18 cellular contexts compared by ENCODE assay signal in the genomic region with DNA sequence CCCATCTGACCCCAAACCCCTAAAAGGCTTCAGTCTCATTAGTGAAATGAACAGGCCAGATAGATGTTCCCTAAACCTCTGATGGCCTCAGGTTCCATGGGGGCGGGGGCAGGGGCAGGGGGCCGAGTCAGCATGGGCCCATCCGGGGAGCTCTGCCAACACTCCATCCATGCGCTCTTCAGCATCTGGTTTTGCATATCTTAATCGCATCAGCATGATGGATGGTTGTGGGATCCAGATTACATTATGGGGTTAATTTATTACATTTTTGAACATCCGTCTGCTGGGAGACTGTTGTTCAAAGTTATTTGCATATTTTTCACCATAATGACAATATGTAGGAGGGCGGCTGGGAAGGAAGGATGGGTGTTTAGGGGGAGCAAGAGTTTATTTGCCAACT. TPM values are rescaled to one million over a fixed set of nuclear protein-coding genes. Genes with fewer than 3 reads are reported as not detected.
A peak's percentile ranks its signal among the peaks of the same experiment; 100 is the strongest.
DNase-seq lines count a peak whose midpoint lies in the region; ATAC-seq and TF ChIP-seq lines count a peak whose summit lies in the region.
"Had no signal": no experiment of that assay in that cellular context is flagged by ENCODE, and none has a peak within 500 bp of the region (broad histone marks: within the 10 kb centered on the region; RNA-seq: fewer than 3 reads in every experiment).

No MANE protein-coding gene starts in this region.

- peaks cover 74% of the 10 kb centered on the region for H3K4me1 Mint-ChIP-seq in WTC11
- peaks cover 0 to 22% (median 13%) of the 10 kb centered on the region in 7 donors for H3K4me1 Mint-ChIP-seq in naive thymus-derived CD4-positive, alpha-beta T cell

- ATAC-seq in WTC11 = no peak
- ATAC-seq in naive thymus-derived CD4-positive, alpha-beta T cell = no peak
- ATAC-seq: Panc1 had no signal

- H3K36me3 Mint-ChIP-seq in WTC11 = peaks cover 20% of the 10 kb centered on the region
- no peaks in the 10 kb centered on the region for H3K36me3 Mint-ChIP-seq in naive thymus-derived CD4-positive, alpha-beta T cell

- DNase-seq in DMS 273 (lab: John Stamatoyannopoulos, UW; ENCODE audit: unreplicated experiment) = peak; percentile 46
- no peak for DNase-seq in DMS 273 treated with DMSO at 0.1 percent for 48 hours (lab: John Stamatoyannopoulos, UW)
- peak; percentile 76 for DNase-seq in NCI-H2171 treated with DMSO at 0.1 percent for 48 hours (lab: John Stamatoyannopoulos, UW)
- DNase-seq in WTC11 (ENCODE audit: low spot score) = peak; percentile 19
- DNase-seq in naive thymus-derived CD4-positive, alpha-beta T cell = no peak
- no peak for DNase-seq in NOMO-1 treated with DMSO at 0.1 percent for 48 hours (lab: John Stamatoyannopoulos, UW; ENCODE audit: unreplicated experiment)
- DNase-seq in activated CD8-positive, alpha-beta memory T cell treated with anti-CD3 and anti-CD28 coated beads, Interleukin-2, amount 50 U/mL, for 4 hours = no peak
- DNase-seq in dermis blood vessel endothelial cell = no peak
- DNase-seq: DMS153, H7, KG1, NCI-H1048, NCI-H1436 treated with DMSO at 0.1 percent for 48 hours, NCI-H2029 treated with DMSO at 0.1 percent for 48 hours, T-helper 1 cell had no signal

- CTCF ChIA-PET in WTC11 (lab: Charles Lee) = interaction anchor here (1.1 to 3.5 kb wide), 4 partner anchors 20 to 26 kb away, joined by 4 to 39 read pairs (median 10); partner anchors contain the start of gene FBXO6
- CTCF ChIA-PET in naive thymus-derived CD4-positive, alpha-beta T cell (lab: Charles Lee) = no interaction called here

- POLR2A ChIA-PET in WTC11 (lab: Charles Lee) = interaction anchor here (0.8 kb wide), 1 partner anchor 52 kb away, joined by 3 read pairs; the partner anchor contains the start of gene AGTRAP
- POLR2A ChIA-PET in naive thymus-derived CD4-positive, alpha-beta T cell (lab: Charles Lee) = no interaction called here

- peaks cover 0 to 3% (median 0%) of the 10 kb centered on the region in 3 experiments for H3K36me3 ChIP-seq in naive thymus-derived CD4-positive, alpha-beta T cell (ENCODE audit: control insufficient read depth in 2 of 3, insufficient read depth in 3 of 3, low read length in 3 of 3)

- intact Hi-C loops in naive thymus-derived CD4-positive, alpha-beta T cell (cut with micrococcal nuclease) = loop anchor here in 1 of 2 donors (5.0 kb wide), 2 partner anchors 33 to 1742 kb away; partner anchors contain the start of genes LZIC and NMNAT1

- H3K4me3 ChIP-seq in naive thymus-derived CD4-positive, alpha-beta T cell (ENCODE audit: low read length) = no peak overlapping the region

- TF ChIP-seq CTCF in WTC11 (IDR thresholded peaks at IDR 0.05) = no peak

- no peaks in the 10 kb centered on the region for H3K27me3 Mint-ChIP-seq in WTC11 (ENCODE audit: low read depth)
- peaks cover 12 to 34% (median 13%) of the 10 kb centered on the region in 5 donors for H3K27me3 Mint-ChIP-seq in naive thymus-derived CD4-positive, alpha-beta T cell

- H3K27me3 ChIP-seq in naive thymus-derived CD4-positive, alpha-beta T cell (ENCODE audit: control insufficient read depth in 2 of 2, insufficient read depth in 2 of 2, low read length in 2 of 2) = peaks cover 0 to 4% of the 10 kb centered on the region in 2 donors

- no peak overlapping the region for H3K27ac ChIP-seq in naive thymus-derived CD4-positive, alpha-beta T cell (ENCODE audit: low read depth, low read length)
- H3K27ac ChIP-seq: 22Rv1, HL-60 had no signal

- H3K4me1 ChIP-seq in naive thymus-derived CD4-positive, alpha-beta T cell (ENCODE audit: control insufficient read depth in 2 of 2, insufficient read depth in 2 of 2, low read length in 2 of 2) = peaks cover 0 to 6% of the 10 kb centered on the region in 2 donors

- peak overlapping the region; percentile 100 for H3K27ac Mint-ChIP-seq in WTC11
- H3K27ac Mint-ChIP-seq in naive thymus-derived CD4-positive, alpha-beta T cell = no peak overlapping the region

- H3K4me3 Mint-ChIP-seq in WTC11 = peak overlapping the region; percentile 8
- no peak overlapping the region for H3K4me3 Mint-ChIP-seq in naive thymus-derived CD4-positive, alpha-beta T cell

- no peaks in the 10 kb centered on the region for H3K9me3 ChIP-seq in naive thymus-derived CD4-positive, alpha-beta T cell (ENCODE audit: control insufficient read depth in 2 of 3, low read length in 3 of 3)

- H3K9me3 Mint-ChIP-seq in WTC11 = no peaks in the 10 kb centered on the region
- H3K9me3 Mint-ChIP-seq in naive thymus-derived CD4-positive, alpha-beta T cell = no peaks in the 10 kb centered on the region

TF ChIP-seq in WTC11, 78 proteins besides CTCF, POLR2A, EP300 and RAD21:
- no peak for TF ChIP-seq MYBL2 (CRISPR knock-in tag; IDR thresholded peaks at IDR 0.05)
- no peak for TF ChIP-seq MAX (CRISPR knock-in tag; IDR thresholded peaks at IDR 0.05)
- no peak for TF ChIP-seq ZNF263 (CRISPR knock-in tag; IDR thresholded peaks at IDR 0.05; ENCODE audit: low read depth)
- no peak for TF ChIP-seq ELF4 (CRISPR knock-in tag; IDR thresholded peaks at IDR 0.05; ENCODE audit: low read depth)
- no peak for TF ChIP-seq MLX (CRISPR knock-in tag; IDR thresholded peaks at IDR 0.05)
- no peak for TF ChIP-seq GABPB1 (CRISPR knock-in tag; IDR thresholded peaks at IDR 0.05)
- TF ChIP-seq, protein P1, sequence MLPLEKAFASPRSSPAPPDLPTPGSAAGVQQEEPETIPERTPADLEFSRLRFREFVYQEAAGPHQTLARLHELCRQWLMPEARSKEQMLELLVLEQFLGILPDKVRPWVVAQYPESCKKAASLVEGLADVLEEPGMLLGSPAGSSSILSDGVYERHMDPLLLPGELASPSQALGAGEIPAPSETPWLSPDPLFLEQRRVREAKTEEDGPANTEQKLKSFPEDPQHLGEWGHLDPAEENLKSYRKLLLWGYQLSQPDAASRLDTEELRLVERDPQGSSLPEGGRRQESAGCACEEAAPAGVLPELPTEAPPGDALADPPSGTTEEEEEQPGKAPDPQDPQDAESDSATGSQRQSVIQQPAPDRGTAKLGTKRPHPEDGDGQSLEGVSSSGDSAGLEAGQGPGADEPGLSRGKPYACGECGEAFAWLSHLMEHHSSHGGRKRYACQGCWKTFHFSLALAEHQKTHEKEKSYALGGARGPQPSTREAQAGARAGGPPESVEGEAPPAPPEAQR (CRISPR knock-in tag; IDR thresholded peaks at IDR 0.05) = no peak
- TF ChIP-seq ZNF232 (CRISPR knock-in tag; IDR thresholded peaks at IDR 0.05) = no peak
- TF ChIP-seq, protein P2, sequence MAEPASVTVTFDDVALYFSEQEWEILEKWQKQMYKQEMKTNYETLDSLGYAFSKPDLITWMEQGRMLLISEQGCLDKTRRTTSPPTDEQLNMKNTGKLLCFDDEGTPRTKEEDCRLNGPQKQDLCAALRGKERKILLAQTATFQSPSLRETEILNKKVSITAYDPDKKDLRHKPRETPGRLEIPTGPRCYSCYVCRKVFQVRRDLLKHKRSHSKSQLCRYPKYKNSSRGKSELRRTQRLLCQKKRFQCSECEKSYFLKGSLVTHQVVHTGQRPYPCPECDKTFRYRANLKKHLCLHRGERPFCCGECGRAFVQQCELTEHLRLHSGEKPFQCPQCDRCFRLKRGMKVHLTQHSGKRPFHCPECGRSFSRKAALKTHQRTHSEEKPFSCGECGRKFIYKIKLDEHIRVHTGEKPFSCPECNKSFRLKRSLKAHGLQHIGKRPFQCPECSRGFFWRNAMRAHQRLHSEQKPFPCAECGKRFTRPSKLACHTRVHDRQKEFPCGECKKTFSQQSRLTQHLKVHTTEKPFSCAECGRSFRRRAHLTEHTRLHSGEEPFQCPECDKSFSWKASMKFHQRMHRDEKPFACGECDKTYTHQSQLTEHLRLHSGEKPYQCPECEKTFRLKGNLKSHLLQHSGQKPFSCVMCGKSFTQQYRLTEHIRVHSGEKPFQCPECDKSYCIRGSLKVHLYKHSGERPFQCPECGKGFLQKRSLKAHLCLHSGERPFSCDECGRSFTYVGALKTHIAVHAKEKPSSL (CRISPR knock-in tag; conservative IDR thresholded peaks at IDR 0.05) = no peak
- TF ChIP-seq ZNF671 (CRISPR knock-in tag; IDR thresholded peaks at IDR 0.05) = no peak

RNA-seq across cellular contexts. Expression of gene MAD2L2, which starts 3.1 kb away (rescaled TPM):
- total RNA-seq in WTC11 (2021) (283 to 312 TPM (median 305 TPM) in 3 replicates), dermis blood vessel endothelial cell (34.9 and 45.3 TPM in 2 replicates)
- total RNA-seq in naive thymus-derived CD4-positive, alpha-beta T cell = 10 to 100 TPM; 17.1 to 53.3 (median 27.2) TPM
- polyA plus RNA-seq in naive thymus-derived CD4-positive, alpha-beta T cell = 10 to 100 TPM; 38.0 to 53.0 TPM

RNA-seq across cellular contexts. Expression of gene DRAXIN, which starts 7.4 kb away (rescaled TPM):
- total RNA-seq in WTC11 (2021) (12.0 to 13.4 TPM (median 13.3 TPM) in 3 replicates), dermis blood vessel endothelial cell (0.14 and 0.17 TPM in 2 replicates)
- 1 to 10 TPM in 1 of 5 experiments, under 1 TPM in 4; 0.07 to 1.6 (median 0.21) TPM for total RNA-seq in naive thymus-derived CD4-positive, alpha-beta T cell
- under 1 TPM; 0.03 to 0.09 TPM for polyA plus RNA-seq in naive thymus-derived CD4-positive, alpha-beta T cell

RNA-seq across cellular contexts. Expression of gene FBXO6, which starts 20.1 kb away (rescaled TPM):
- total RNA-seq in WTC11 (2021) (0.74 to 1.3 TPM (median 1.1 TPM) in 3 replicates), dermis blood vessel endothelial cell (1.4 and 3.6 TPM in 2 replicates)
- total RNA-seq in naive thymus-derived CD4-positive, alpha-beta T cell = 10 to 100 TPM in 1 of 5 experiments, 1 to 10 TPM in 4; 3.2 to 31.0 (median 4.1) TPM
- 1 to 10 TPM; 7.8 to 8.9 TPM for polyA plus RNA-seq in naive thymus-derived CD4-positive, alpha-beta T cell

RNA-seq across cellular contexts. Expression of gene FBXO44, which starts 29.4 kb away (rescaled TPM):
- total RNA-seq in WTC11 (2021) (34.9 to 45.6 TPM (median 40.6 TPM) in 3 replicates), dermis blood vessel endothelial cell (7.3 and 15.8 TPM in 2 replicates)
- total RNA-seq in naive thymus-derived CD4-positive, alpha-beta T cell = 10 to 100 TPM; 35.2 to 67.1 (median 44.8) TPM
- 10 to 100 TPM; 11.3 to 14.3 TPM for polyA plus RNA-seq in naive thymus-derived CD4-positive, alpha-beta T cell

RNA-seq across cellular contexts. Expression of gene FBXO2, which starts 29.8 kb away (rescaled TPM):
- total RNA-seq in WTC11 (2021) (58.2 to 68.2 TPM (median 63.7 TPM) in 3 replicates), dermis blood vessel endothelial cell (1.7 and 1.9 TPM in 2 replicates)
- total RNA-seq in naive thymus-derived CD4-positive, alpha-beta T cell = 1 to 10 TPM in 4 of 5 experiments, under 1 TPM in 1; 0.97 to 4.1 (median 3.7) TPM
- 1 to 10 TPM; 6.1 to 7.8 TPM for polyA plus RNA-seq in naive thymus-derived CD4-positive, alpha-beta T cell

Comparison
In these comparisons a context has a peak if more than half of its experiments do, and no peak if none do; other contexts are left out.
1. DNase-seq: peak in DMS 273 (single experiment), NCI-H2171 treated with DMSO at 0.1 percent for 48 hours (single experiment) and WTC11 (single experiment); none in DMS 273 treated with DMSO at 0.1 percent for 48 hours (single experiment), naive thymus-derived CD4-positive, alpha-beta T cell (0 of 9), NOMO-1 treated with DMSO at 0.1 percent for 48 hours (single experiment), activated CD8-positive, alpha-beta memory T cell treated with anti-CD3 and anti-CD28 coated beads, Interleukin-2, amount 50 U/mL, for 4 hours (single experiment) and dermis blood vessel endothelial cell (single experiment).